In the genomic region with DNA sequence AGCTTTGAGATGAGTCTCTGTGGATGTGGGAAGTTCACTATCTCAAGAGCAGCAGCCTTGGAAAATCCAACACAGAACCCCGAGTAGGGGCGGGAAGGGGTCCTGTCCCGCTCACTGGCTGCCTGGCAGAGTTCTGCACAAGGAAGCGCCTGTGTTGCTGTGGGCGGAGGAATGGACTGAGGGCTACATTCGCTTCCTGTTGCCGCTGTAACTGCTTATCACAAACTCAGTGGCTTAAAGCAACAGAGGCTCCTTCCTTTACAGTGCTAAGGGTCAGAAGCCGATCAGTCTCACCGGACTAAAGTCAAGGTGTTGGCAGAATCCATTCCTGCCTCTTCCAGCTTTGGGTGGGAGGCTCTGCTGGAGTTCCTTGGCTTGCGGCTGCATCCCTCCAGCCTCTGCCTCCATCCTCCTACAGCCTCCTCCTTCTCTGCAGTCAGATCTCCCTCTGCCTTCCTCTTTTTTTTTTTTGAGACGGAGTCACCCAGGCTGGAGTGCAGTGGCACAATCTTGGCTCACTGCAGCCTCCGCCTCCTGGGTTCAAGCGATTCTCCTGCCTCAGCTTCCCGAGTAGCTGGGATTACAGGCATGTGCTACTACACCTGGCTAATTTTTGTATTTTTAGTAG, we compare ENCODE assay signal across 8 cellular contexts.
DNase-seq lines count a peak whose midpoint lies in the region; ATAC-seq lines count a peak whose summit lies in the region.

No MANE protein-coding gene starts in this region.

- H3K36me3 Mint-ChIP-seq in activated CD4-positive, alpha-beta memory T cell treated with anti-CD3 and anti-CD28 coated beads, Interleukin-2, amount 10 ng/mL, durations not matched to agents 7 days and 5 days (ENCODE audit: low read depth), result peaks cover 47% of the 10 kb centered on the region

- peak; percentile 84 for DNase-seq in CD1c-positive myeloid dendritic cell (ENCODE audit: extremely low spot score)
- DNase-seq in activated CD4-positive, alpha-beta memory T cell treated with anti-CD3 and anti-CD28 coated beads, Interleukin-2, amount 10 ng/mL, durations not matched to agents 7 days and 5 days, result peak; percentile 81
- peak; percentile 57 for DNase-seq in left cardiac atrium
- peak in 1 of 2 donors; percentile 72 for DNase-seq in stimulated activated naive CD8-positive, alpha-beta T cell treated with anti-CD3 and anti-CD28 coated beads, Interleukin-15, amount 100 ng/mL, for 72 hours
- no peak for DNase-seq in SK-N-DZ (ENCODE audit: low spot score)
- no peak for DNase-seq in NCI-H510A (lab: John Stamatoyannopoulos, UW)
- DNase-seq in medulla oblongata (ENCODE audit: extremely low spot score), result no peak

- H3K27me3 Mint-ChIP-seq in activated CD4-positive, alpha-beta memory T cell treated with anti-CD3 and anti-CD28 coated beads, Interleukin-2, amount 10 ng/mL, durations not matched to agents 7 days and 5 days, result no peaks in the 10 kb centered on the region
- no peaks in the 10 kb centered on the region for H3K27me3 Mint-ChIP-seq in stimulated activated naive CD8-positive, alpha-beta T cell treated with anti-CD3 and anti-CD28 coated beads, Interleukin-15, amount 100 ng/mL, for 72 hours

- peak; percentile 35 for ATAC-seq in HG02885 (IDR thresholded peaks at IDR 0.05; ENCODE audit: poor library complexity, unreplicated experiment)
- peak; percentile 29 to 31 for ATAC-seq in left cardiac atrium
- ATAC-seq in stimulated activated naive CD8-positive, alpha-beta T cell treated with anti-CD3 and anti-CD28 coated beads, Interleukin-15, amount 100 ng/mL, for 72 hours, result peak; percentile 50

- H3K4me3 Mint-ChIP-seq in activated CD4-positive, alpha-beta memory T cell treated with anti-CD3 and anti-CD28 coated beads, Interleukin-2, amount 10 ng/mL, durations not matched to agents 7 days and 5 days, result peak overlapping the region; percentile 78
- H3K4me3 Mint-ChIP-seq in stimulated activated naive CD8-positive, alpha-beta T cell treated with anti-CD3 and anti-CD28 coated beads, Interleukin-15, amount 100 ng/mL, for 72 hours, result peak overlapping the region; percentile 73 to 86

- peak overlapping the region; percentile 96 for H3K27ac Mint-ChIP-seq in activated CD4-positive, alpha-beta memory T cell treated with anti-CD3 and anti-CD28 coated beads, Interleukin-2, amount 10 ng/mL, durations not matched to agents 7 days and 5 days
- peak overlapping the region; percentile 92 to 97 for H3K27ac Mint-ChIP-seq in stimulated activated naive CD8-positive, alpha-beta T cell treated with anti-CD3 and anti-CD28 coated beads, Interleukin-15, amount 100 ng/mL, for 72 hours

- POLR2A ChIA-PET in activated CD4-positive, alpha-beta memory T cell treated with anti-CD3 and anti-CD28 coated beads, Interleukin-2, amount 10 ng/mL, durations not matched to agents 7 days and 5 days (lab: Charles Lee), result interaction anchor here (0.6 to 8.7 kb wide), 16 partner anchors 6 to 681 kb away, joined by 3 to 164 read pairs (median 12); no protein-coding TSS in a partner anchor

- intact Hi-C loops in left cardiac atrium (cut with DNase I), result no loop called here

- CTCF ChIA-PET in activated CD4-positive, alpha-beta memory T cell treated with anti-CD3 and anti-CD28 coated beads, Interleukin-2, amount 10 ng/mL, durations not matched to agents 7 days and 5 days (lab: Charles Lee), result interaction anchor here (1.0 to 2.3 kb wide), 8 partner anchors 8 to 48 kb away, joined by 3 to 20 read pairs (median 5); no protein-coding TSS in a partner anchor

- peaks cover 95% of the 10 kb centered on the region for H3K4me1 Mint-ChIP-seq in activated CD4-positive, alpha-beta memory T cell treated with anti-CD3 and anti-CD28 coated beads, Interleukin-2, amount 10 ng/mL, durations not matched to agents 7 days and 5 days
- H3K4me1 Mint-ChIP-seq in stimulated activated naive CD8-positive, alpha-beta T cell treated with anti-CD3 and anti-CD28 coated beads, Interleukin-15, amount 100 ng/mL, for 72 hours, result peaks cover 98% of the 10 kb centered on the region

- no peaks in the 10 kb centered on the region for H3K9me3 Mint-ChIP-seq in activated CD4-positive, alpha-beta memory T cell treated with anti-CD3 and anti-CD28 coated beads, Interleukin-2, amount 10 ng/mL, durations not matched to agents 7 days and 5 days
- H3K9me3 Mint-ChIP-seq in stimulated activated naive CD8-positive, alpha-beta T cell treated with anti-CD3 and anti-CD28 coated beads, Interleukin-15, amount 100 ng/mL, for 72 hours, result no peaks in the 10 kb centered on the region

Comparison
In these comparisons a context has a peak if more than half of its experiments do, and no peak if none do; other contexts are left out.
1. DNase-seq: peak in CD1c-positive myeloid dendritic cell (single experiment), activated CD4-positive, alpha-beta memory T cell treated with anti-CD3 and anti-CD28 coated beads, Interleukin-2, amount 10 ng/mL, durations not matched to agents 7 days and 5 days (single experiment) and left cardiac atrium (single experiment); none in SK-N-DZ (single experiment), NCI-H510A (single experiment) and medulla oblongata (single experiment).
2. Peak in every context shown above with its lines, with median percentiles within 50 percentile points of each other: ATAC-seq.